ENCODE assay signal across 21 cellular contexts in genomic region chr11:28903716-28904115, GRCh38.
DNase-seq lines count a peak whose midpoint lies in the region; ATAC-seq, FAIRE-seq and TF ChIP-seq lines count a peak whose summit lies in the region.
"Had no signal": no experiment of that assay in that cellular context is flagged by ENCODE, and none has a peak within 500 bp of the region (broad histone marks: within the 10 kb centered on the region; RNA-seq: fewer than 3 reads in every experiment).

No MANE protein-coding gene starts in this region.

- no peak overlapping the region for H4K5ac ChIP-seq in H1 (ENCODE audit: insufficient read length, low read depth, low read length)

- no peak overlapping the region for H3K4ac ChIP-seq in H1 (replicated peaks; ENCODE audit: insufficient read length, low read depth, low read length)

- H3K4me2 ChIP-seq in H1 (ENCODE audit: insufficient read depth in 1 of 2, low read depth in 2 of 2, low read length in 2 of 2), result no peak overlapping the region
- no peak overlapping the region for H3K4me2 ChIP-seq in osteoblast (ENCODE audit: insufficient read depth, low read length)

- no peaks in the 10 kb centered on the region for H3K4me1 ChIP-seq in H1 (replicated peaks in 1 of 4; ENCODE audit: control insufficient read depth in 3 of 4, insufficient read depth in 4 of 4, low read length in 3 of 4)
- H3K4me1 ChIP-seq in osteoblast (ENCODE audit: insufficient read depth, low read length), result no peaks in the 10 kb centered on the region
- H3K4me1 ChIP-seq: SJCRH30 had no signal

- H3K36me3 ChIP-seq in H1 (ENCODE audit: control insufficient read depth in 2 of 4, insufficient read depth in 4 of 4, low read length in 3 of 4), result no peaks in the 10 kb centered on the region
- no peaks in the 10 kb centered on the region for H3K36me3 ChIP-seq in osteoblast (ENCODE audit: insufficient read depth, low read length)
- H3K36me3 ChIP-seq: SJCRH30 had no signal

- H3K23me2 ChIP-seq in H1 (ENCODE audit: low read depth, low read length), result no peaks in the 10 kb centered on the region

- CTCF ChIA-PET in H1 (lab: Charles Lee; ENCODE audit: partially characterized antibody), result no interaction called here

- H3K27ac ChIP-seq in H1 (ENCODE audit: low read depth, low read length) (no peak overlapping the region), osteoblast (ENCODE audit: low read depth, low read length) (no peak overlapping the region)
- H3K27ac ChIP-seq: C4-2B, epithelial cell of prostate, SJCRH30 had no signal

- no peak overlapping the region for H2AK5ac ChIP-seq in H1 (ENCODE audit: low read depth, low read length)

- TF ChIP-seq CTCF in H1 (IDR thresholded peaks at IDR 0.05; ENCODE audit: control extremely low read depth in 1 of 3, insufficient read depth in 1 of 3, low read depth in 1 of 3, low read length in 3 of 3), result no peak
- TF ChIP-seq CTCF in osteoblast (IDR thresholded peaks at IDR 0.05; ENCODE audit: extremely low read depth, low read depth, low read length), result no peak

- TF ChIP-seq RAD21 in H1 (IDR thresholded peaks at IDR 0.05 in 1 of 2, conservative IDR thresholded peaks at IDR 0.05 in 1 of 2; ENCODE audit: low read depth in 2 of 2, low read length in 2 of 2), result no peak

- H3K4me3 ChIP-seq in H1 (ENCODE audit: extremely low read depth in 1 of 4, insufficient read depth in 2 of 4, low read depth in 3 of 4, low read length in 4 of 4) (no peak overlapping the region), osteoblast (ENCODE audit: insufficient read depth, low read length) (no peak overlapping the region)
- H3K4me3 ChIP-seq: SJCRH30 had no signal

- H2AFZ ChIP-seq in H1 (ENCODE audit: low read length) (peak overlapping the region; percentile 19; the same call in 1 of the 2 replicates), osteoblast (ENCODE audit: low read length) (peak overlapping the region; percentile 21)

- no peak overlapping the region for H2BK12ac ChIP-seq in H1 (ENCODE audit: low read depth, low read length)

- H3K9me3 ChIP-seq in H1 (ENCODE audit: insufficient read depth in 2 of 2, low read depth in 1 of 2, low read length in 1 of 2), result no peaks in the 10 kb centered on the region
- H3K9me3 ChIP-seq in osteoblast (ENCODE audit: low read depth, low read length), result no peaks in the 10 kb centered on the region
- H3K9me3 ChIP-seq: SJCRH30 had no signal

- FAIRE-seq in H1 (lab: Jason Lieb, UNC), result no peak
- FAIRE-seq: GM12891 had no signal

- no peak for TF ChIP-seq POLR2A in H1 (IDR thresholded peaks at IDR 0.05; ENCODE audit: control extremely low read depth in 1 of 2, low read depth in 2 of 2, low read length in 2 of 2)

- no peak overlapping the region for H3K18ac ChIP-seq in H1 (ENCODE audit: extremely low read depth, low read length)

- H2BK5ac ChIP-seq in H1 (ENCODE audit: low read depth, low read length), result no peak overlapping the region

- H3K23ac ChIP-seq in H1 (ENCODE audit: insufficient read length), result no peak overlapping the region

- no peak for TF ChIP-seq EP300 in H1 (IDR thresholded peaks at IDR 0.05; ENCODE audit: borderline replicate concordance in 1 of 2, low read depth in 2 of 2, low read length in 2 of 2)

- H3K9ac ChIP-seq in H1 (replicated peaks in 1 of 4; ENCODE audit: extremely low read depth in 1 of 4, low read depth in 3 of 4, low read length in 3 of 4), result no peak overlapping the region

- 89% methylated on average over 2 of the region's 2 CpGs; no CpG with 5 or more reads in 1 of the 2 experiments for WGBS in H1 (ENCODE audit: extremely low coverage in 1 of 2, insufficient coverage in 1 of 2, insufficient read length in 1 of 2, insufficient replicate concordance in 2 of 2, low coverage in 1 of 2, low lambda C conversion rate in 2 of 2, missing lambda C conversion rate in 1 of 2), 2 experiments

- H3K79me2 ChIP-seq in H1 (ENCODE audit: control insufficient read depth in 1 of 2, insufficient read depth in 2 of 2, low read length in 2 of 2) (no peaks in the 10 kb centered on the region), osteoblast (ENCODE audit: insufficient read depth, low read length) (no peaks in the 10 kb centered on the region)

- H2BK15ac ChIP-seq in H1 (ENCODE audit: low read length), result no peak overlapping the region

- DNase-seq in NCI-H2171 treated with DMSO at 0.1 percent for 48 hours (lab: John Stamatoyannopoulos, UW) (peak; percentile 27), NCI-H2171 (lab: John Stamatoyannopoulos, UW) (no peak), NCI-H69 (lab: John Stamatoyannopoulos, UW) (peak; percentile 48), H1 (ENCODE audit: low read depth in 1 of 2, low spot score in 2 of 2) (no peak), osteoblast (ENCODE audit: insufficient read length, low spot score, missing footprints) (no peak), inferior parietal cortex (ENCODE audit: extremely low spot score) (no peak), DMS79 treated with DMSO at 0.1 percent for 48 hours (lab: John Stamatoyannopoulos, UW) (no peak)
- DNase-seq: activated B cell treated with CpG ODN at 0.5 μM for 24 hours; activated CD4-positive, alpha-beta memory T cell treated with anti-CD3 and anti-CD28 coated beads, Interleukin-2, amount 10 ng/mL, durations not matched to agents 7 days and 5 days; activated naive CD4-positive, alpha-beta T cell treated with anti-CD3 and anti-CD28 coated beads, Interleukin-2, amount 10 ng/mL, durations not matched to agents 7 days and 5 days; activated T-cell treated with anti-CD3 and anti-CD28 coated beads, Interleukin-2, amount 50 U/mL, for 24 hours; midbrain; NCI-H1436 treated with DMSO at 0.1 percent for 48 hours; NCI-H510A treated with DMSO at 0.1 percent for 48 hours; OCI-M1 had no signal

- H4K20me1 ChIP-seq in H1 (replicated peaks in 1 of 2; ENCODE audit: control insufficient read depth in 1 of 2, insufficient read depth in 2 of 2, low read length in 2 of 2) (no peaks in the 10 kb centered on the region), osteoblast (ENCODE audit: insufficient read depth, low read length) (no peaks in the 10 kb centered on the region)

- H3K79me1 ChIP-seq in H1 (ENCODE audit: low read depth, low read length), result no peaks in the 10 kb centered on the region

- POLR2A ChIA-PET in H1 (lab: Charles Lee; ENCODE audit: partially characterized antibody), result no interaction called here

- no peak overlapping the region for H3K56ac ChIP-seq in H1 (replicated peaks; ENCODE audit: insufficient read length, low read depth, low read length)

- H3K27me3 ChIP-seq in H1 (replicated peaks in 1 of 4; ENCODE audit: control insufficient read depth in 3 of 4, extremely low read depth in 1 of 4, insufficient read depth in 3 of 4, low read length in 3 of 4) (no peaks in the 10 kb centered on the region), osteoblast (ENCODE audit: insufficient read depth, low read length) (no peaks in the 10 kb centered on the region)
- H3K27me3 ChIP-seq: SJCRH30 had no signal

- no peak overlapping the region for H3K14ac ChIP-seq in H1 (ENCODE audit: insufficient read length)

- H4K91ac ChIP-seq in H1 (replicated peaks; ENCODE audit: insufficient read length, low read length), result no peak overlapping the region

- H4K8ac ChIP-seq in H1 (ENCODE audit: extremely low read depth, insufficient read depth, low read length), result no peak overlapping the region

- H2BK120ac ChIP-seq in H1 (replicated peaks; ENCODE audit: low read depth, low read length), result no peak overlapping the region

- H2BK20ac ChIP-seq in H1 (ENCODE audit: low read length), result no peak overlapping the region

- ATAC-seq in HG02763 (IDR thresholded peaks at IDR 0.05; ENCODE audit: unreplicated experiment), result no peak
- ATAC-seq: left lobe of liver had no signal

TF ChIP-seq in H1, 55 proteins besides CTCF, POLR2A, EP300 and RAD21:
- TF ChIP-seq SP1 (IDR thresholded peaks at IDR 0.05; ENCODE audit: low read depth, low read length) (no peak), KDM4A (IDR thresholded peaks at IDR 0.05; ENCODE audit: low read depth, low read length, severe bottlenecking) (no peak), USF2 (IDR thresholded peaks at IDR 0.05; ENCODE audit: low read length) (no peak), BACH1 (IDR thresholded peaks at IDR 0.05; ENCODE audit: low read length) (no peak)

Comparison
In these comparisons a context has a peak if more than half of its experiments do, and no peak if none do; other contexts are left out.
1. DNase-seq: peak in NCI-H2171 treated with DMSO at 0.1 percent for 48 hours (single experiment) and NCI-H69 (single experiment); none in NCI-H2171 (single experiment), H1 (0 of 2), osteoblast (single experiment), inferior parietal cortex (single experiment) and DMS79 treated with DMSO at 0.1 percent for 48 hours (single experiment).